In genomic region chr4:48958582-48958981, GRCh38 we compare ENCODE assay signal across 24 cellular contexts. TPM values are rescaled to one million over a fixed set of nuclear protein-coding genes. Genes with fewer than 3 reads are reported as not detected.
"Had no signal": no experiment of that assay in that cellular context is flagged by ENCODE, and none has a peak within 500 bp of the region (broad histone marks: within the 10 kb centered on the region; RNA-seq: fewer than 3 reads in every experiment).

No MANE protein-coding gene starts in this region.

- H3K27me3 ChIP-seq: SJSA1 had no signal

- H3K27me3 Mint-ChIP-seq: activated naive CD8-positive, alpha-beta T cell treated with anti-CD3 and anti-CD28 coated beads for 36 hours had no signal

- H3K27ac ChIP-seq: SJSA1 had no signal

- H3K27ac Mint-ChIP-seq: activated CD8-positive, alpha-beta T cell treated with anti-CD3 and anti-CD28 coated beads, Interleukin-2, amount 10 ng/mL, durations not matched to agents 7 days and 5 days; activated naive CD4-positive, alpha-beta T cell treated with anti-CD3 and anti-CD28 coated beads, Interleukin-2, amount 10 ng/mL, durations not matched to agents 7 days and 5 days; activated naive CD8-positive, alpha-beta T cell treated with anti-CD3 and anti-CD28 coated beads for 36 hours; WTC11 had no signal

- H3K9me3 ChIP-seq: SJSA1 had no signal

- ATAC-seq: activated CD8-positive, alpha-beta T cell treated with anti-CD3 and anti-CD28 coated beads, Interleukin-2, amount 10 ng/mL, durations not matched to agents 7 days and 5 days; SK-N-SH treated with all-trans-retinoic acid at 6 μM for 48 hours; WTC11 had no signal

- H3K4me1 Mint-ChIP-seq: activated naive CD4-positive, alpha-beta T cell treated with anti-CD3 and anti-CD28 coated beads, Interleukin-2, amount 10 ng/mL, durations not matched to agents 7 days and 5 days had no signal

- DNase-seq: activated CD4-positive, alpha-beta T cell treated with anti-CD3 and anti-CD28 coated beads for 48 hours; activated CD4-positive, alpha-beta T cell treated with anti-CD3 and anti-CD28 coated beads, Interleukin-2, amount 50 U/mL, for 4 hours; activated CD4-positive, CD25-positive, alpha-beta regulatory T cell treated with anti-CD3 and anti-CD28 coated beads, Interleukin-2, amount 50 U/mL, for 72 hours; activated CD8-positive, alpha-beta memory T cell treated with anti-CD3 and anti-CD28 coated beads, Interleukin-2, amount 50 U/mL, for 48 hours; activated CD8-positive, alpha-beta T cell treated with anti-CD3 and anti-CD28 coated beads, Interleukin-2, amount 10 ng/mL, durations not matched to agents 7 days and 5 days; activated naive CD4-positive, alpha-beta T cell treated with anti-CD3 and anti-CD28 coated beads, Interleukin-2, amount 10 ng/mL, durations not matched to agents 7 days and 5 days; activated naive CD8-positive, alpha-beta T cell treated with anti-CD3 and anti-CD28 coated beads for 36 hours; activated T-cell treated with anti-CD3 and anti-CD28 coated beads, Interleukin-2, amount 50 U/mL, for 1 hour; caudate nucleus; NCI-H1048; NCI-H146; NCI-H187 treated with DMSO at 0.1 percent for 48 hours; NCI-H2081 treated with DMSO at 0.1 percent for 48 hours; NCI-H446; NCI-H524; SHP77; SW 1271 had no signal

- H3K36me3 ChIP-seq: SJSA1 had no signal

- H3K4me1 ChIP-seq: SJSA1 had no signal

- H3K4me3 ChIP-seq: SJSA1 had no signal

- H3K4me3 Mint-ChIP-seq: activated CD8-positive, alpha-beta T cell treated with anti-CD3 and anti-CD28 coated beads, Interleukin-2, amount 10 ng/mL, durations not matched to agents 7 days and 5 days; activated naive CD4-positive, alpha-beta T cell treated with anti-CD3 and anti-CD28 coated beads, Interleukin-2, amount 10 ng/mL, durations not matched to agents 7 days and 5 days; activated naive CD8-positive, alpha-beta T cell treated with anti-CD3 and anti-CD28 coated beads for 36 hours; WTC11 had no signal

- H3K36me3 Mint-ChIP-seq: activated naive CD4-positive, alpha-beta T cell treated with anti-CD3 and anti-CD28 coated beads, Interleukin-2, amount 10 ng/mL, durations not matched to agents 7 days and 5 days; activated naive CD8-positive, alpha-beta T cell treated with anti-CD3 and anti-CD28 coated beads for 36 hours had no signal

RNA-seq across cellular contexts. Expression of gene CWH43, which starts 27.5 kb away (rescaled TPM):
- total RNA-seq: activated CD8-positive, alpha-beta T cell treated with anti-CD3 and anti-CD28 coated beads, Interleukin-2, amount 10 ng/mL, durations not matched to agents 7 days and 5 days; activated naive CD8-positive, alpha-beta T cell treated with anti-CD3 and anti-CD28 coated beads for 36 hours; chondrocyte; LHCN-M2; M059J; SJSA1; T-helper 1 cell treated with Interleukin-12 subunit alpha and Interleukin-12 subunit beta and Interleukin-4 antibody, amounts not matched to agents 30 ng/mL and 1 ng/mL, for 36 hours; WTC11 had no signal
